9 cellular contexts compared by ENCODE assay signal in the genomic region with DNA sequence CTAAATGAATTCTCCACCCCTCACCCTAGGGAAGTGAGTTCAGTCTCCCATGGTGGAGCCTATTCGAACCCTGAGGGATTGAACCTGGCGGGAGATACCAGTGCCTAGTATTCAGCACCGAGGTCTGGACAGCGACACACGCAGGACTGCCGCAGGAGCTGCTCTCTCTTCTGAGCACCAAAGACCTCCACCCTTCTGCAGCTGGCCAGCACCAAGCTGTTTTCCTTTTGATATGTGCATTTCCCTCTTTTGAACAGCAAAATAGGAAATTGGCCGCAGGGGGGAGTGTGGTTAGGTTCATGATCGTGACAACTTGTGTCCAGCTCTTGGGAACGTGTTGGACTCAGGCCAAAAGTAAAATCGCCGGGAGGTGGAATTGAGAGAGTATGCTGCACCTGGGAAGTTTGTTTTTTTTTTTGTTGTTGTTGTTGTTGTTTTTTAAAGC. TPM values are rescaled to one million over a fixed set of nuclear protein-coding genes. Genes with fewer than 3 reads are reported as not detected.
DNase-seq lines count a peak whose midpoint lies in the region; ATAC-seq and TF ChIP-seq lines count a peak whose summit lies in the region.
"Had no signal": no experiment of that assay in that cellular context is flagged by ENCODE, and none has a peak within 500 bp of the region (broad histone marks: within the 10 kb centered on the region; RNA-seq: fewer than 3 reads in every experiment).

No MANE protein-coding gene starts in this region.

- H3K36me3 Mint-ChIP-seq in stimulated activated effector memory CD8-positive, alpha-beta T cell treated with anti-CD3 and anti-CD28 coated beads, Interleukin-12 subunit alpha, Interleukin-12 subunit beta, amount 100 ng/mL, for 72 hours = no peaks in the 10 kb centered on the region

- peak; percentile 78 for DNase-seq in EH (ENCODE audit: low read depth)
- peak; percentile 66 for DNase-seq in H7
- peak; percentile 47 for DNase-seq in NAMALWA (ENCODE audit: low spot score)
- peak; percentile 55 for DNase-seq in T1000 (lab: John Stamatoyannopoulos, UW)
- DNase-seq in coronary artery (ENCODE audit: low spot score) = no peak
- DNase-seq in left lung = peak; percentile 56 to 62
- DNase-seq in stimulated activated effector memory CD8-positive, alpha-beta T cell treated with anti-CD3 and anti-CD28 coated beads, Interleukin-12 subunit alpha, Interleukin-12 subunit beta, amount 100 ng/mL, for 72 hours (ENCODE audit: low spot score in 2 of 2) = peak; percentile 9 to 64
- no peak for DNase-seq in GM19238 (ENCODE audit: insufficient read length, low spot score)

- H3K9me3 Mint-ChIP-seq in stimulated activated effector memory CD8-positive, alpha-beta T cell treated with anti-CD3 and anti-CD28 coated beads, Interleukin-12 subunit alpha, Interleukin-12 subunit beta, amount 100 ng/mL, for 72 hours = no peaks in the 10 kb centered on the region

- peaks cover 21% of the 10 kb centered on the region for H3K4me1 Mint-ChIP-seq in stimulated activated effector memory CD8-positive, alpha-beta T cell treated with anti-CD3 and anti-CD28 coated beads, Interleukin-12 subunit alpha, Interleukin-12 subunit beta, amount 100 ng/mL, for 72 hours

- no peak overlapping the region for H3K27ac Mint-ChIP-seq in stimulated activated effector memory CD8-positive, alpha-beta T cell treated with anti-CD3 and anti-CD28 coated beads, Interleukin-12 subunit alpha, Interleukin-12 subunit beta, amount 100 ng/mL, for 72 hours

- H3K27me3 ChIP-seq in H7 (ENCODE audit: control insufficient read depth, insufficient read depth, low read length) = peaks cover 39% of the 10 kb centered on the region
- H3K27me3 ChIP-seq in left lung = peaks cover 44 to 78% of the 10 kb centered on the region in 2 donors

- H3K4me3 ChIP-seq in H7 (ENCODE audit: insufficient read depth, low read depth, low read length) (no peak overlapping the region), coronary artery (peak overlapping the region; percentile 19), left lung (no peak overlapping the region)

- no peak overlapping the region for H3K4me3 Mint-ChIP-seq in stimulated activated effector memory CD8-positive, alpha-beta T cell treated with anti-CD3 and anti-CD28 coated beads, Interleukin-12 subunit alpha, Interleukin-12 subunit beta, amount 100 ng/mL, for 72 hours

- H3K36me3 ChIP-seq in H7 (replicated peaks; ENCODE audit: control insufficient read depth, insufficient read depth, low read length) = no peaks in the 10 kb centered on the region
- no peaks in the 10 kb centered on the region for H3K36me3 ChIP-seq in left lung

- TF ChIP-seq CTCF in coronary artery (IDR thresholded peaks at IDR 0.05) (no peak), left lung (IDR thresholded peaks at IDR 0.05) (no peak)

- ATAC-seq in left lung = peak; percentile 95
- ATAC-seq in stimulated activated effector memory CD8-positive, alpha-beta T cell treated with anti-CD3 and anti-CD28 coated beads, Interleukin-12 subunit alpha, Interleukin-12 subunit beta, amount 100 ng/mL, for 72 hours = peak; percentile 65
- ATAC-seq: Panc1 had no signal

- intact Hi-C loops in left lung (cut with DNase I) = no loop called here

- H3K9me3 ChIP-seq in left lung = no peaks in the 10 kb centered on the region

- H3K4me1 ChIP-seq in left lung = peaks cover 7 to 10% of the 10 kb centered on the region in 2 donors

- H3K27ac ChIP-seq in coronary artery (no peak overlapping the region), left lung (no peak overlapping the region)

RNA-seq across cellular contexts. Expression of gene PCSK1, which starts 1.2 kb away (rescaled TPM):
- total RNA-seq in H7 (2014; rRNA removed; shearing (Covaris generic)) = 3.1 and 9.2 TPM in 2 replicates
- total RNA-seq in left lung = under 1 TPM; 0.15 to 0.47 TPM

Comparison
In these comparisons a context has a peak if more than half of its experiments do, and no peak if none do; other contexts are left out.
1. DNase-seq: peak in EH (single experiment), H7 (single experiment), NAMALWA (single experiment), T1000 (single experiment), left lung (2 of 2) and stimulated activated effector memory CD8-positive, alpha-beta T cell treated with anti-CD3 and anti-CD28 coated beads, Interleukin-12 subunit alpha, Interleukin-12 subunit beta, amount 100 ng/mL, for 72 hours (2 of 2); none in coronary artery (single experiment) and GM19238 (single experiment).